ENCODE assay signal across 9 cellular contexts in the genomic region with DNA sequence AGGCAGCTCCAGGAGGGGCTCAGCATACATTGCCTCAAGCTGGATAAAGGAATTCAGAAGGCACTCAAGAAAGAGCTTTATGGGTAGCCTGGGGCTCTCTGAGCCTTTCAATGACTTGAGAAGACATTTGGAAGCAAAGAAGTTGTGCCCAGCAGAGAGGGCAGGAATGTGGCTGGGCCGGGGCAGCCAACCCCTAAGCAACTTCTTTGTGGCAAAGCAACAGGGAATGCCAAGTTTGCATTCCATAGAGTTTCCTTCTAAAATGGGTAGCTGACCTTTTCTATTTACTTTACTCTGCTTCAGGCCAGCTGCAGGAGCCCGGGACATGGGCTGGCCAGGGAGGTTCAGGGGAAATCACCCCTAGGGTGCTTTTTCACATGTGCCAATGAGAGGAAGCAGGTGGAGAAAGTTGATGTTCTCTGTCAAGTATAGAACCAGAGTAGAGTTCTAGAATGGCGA. TPM values are rescaled to one million over a fixed set of nuclear protein-coding genes. Genes with fewer than 3 reads are reported as not detected.
DNase-seq lines count a peak whose midpoint lies in the region; ATAC-seq, FAIRE-seq and TF ChIP-seq lines count a peak whose summit lies in the region.
"Had no signal": no experiment of that assay in that cellular context is flagged by ENCODE, and none has a peak within 500 bp of the region (broad histone marks: within the 10 kb centered on the region; RNA-seq: fewer than 3 reads in every experiment).

No MANE protein-coding gene starts in this region.

- CTCF ChIA-PET in activated B cell treated with CpG ODN at 0.5 μM for 24 hours (lab: Charles Lee) = interaction anchor here (0.7 to 3.1 kb wide), 5 partner anchors 9 to 67 kb away, joined by 3 to 13 read pairs (median 4); no protein-coding TSS in a partner anchor

- peak overlapping the region; percentile 64 for H3K27ac ChIP-seq in skeletal muscle tissue (ENCODE audit: low read depth, low read length)

- ATAC-seq in GM21825 (IDR thresholded peaks at IDR 0.05; ENCODE audit: unreplicated experiment) (peak; percentile 25), activated B cell treated with CpG ODN at 0.5 μM for 24 hours (ENCODE audit: low read depth) (peak; percentile 19)

- H3K4me3 ChIP-seq in skeletal muscle tissue (ENCODE audit: low read length in 3 of 3) = peak overlapping the region in 1 of 3 donors; percentile 35

- POLR2A ChIA-PET in activated B cell treated with CpG ODN at 0.5 μM for 24 hours (lab: Charles Lee) = interaction anchor here (1.1 to 15.6 kb wide), 8 partner anchors 8 to 46 kb away, joined by 3 to 189 read pairs (median 6); partner anchors contain the start of genes CCDC12 and NBEAL2

- H3K4me1 ChIP-seq in skeletal muscle tissue (ENCODE audit: control insufficient read depth in 3 of 3, insufficient read depth in 3 of 3, low read length in 3 of 3) = peaks cover 95 to 97% (median 96%) of the 10 kb centered on the region in 3 donors

- H3K36me3 Mint-ChIP-seq in activated B cell treated with CpG ODN at 0.5 μM for 24 hours (ENCODE audit: low read depth) = peaks cover 26% of the 10 kb centered on the region

- no peaks in the 10 kb centered on the region for H3K9me3 ChIP-seq in skeletal muscle tissue (ENCODE audit: control insufficient read depth in 3 of 3, low read length in 3 of 3)

- peaks cover 4% of the 10 kb centered on the region for H3K9me3 Mint-ChIP-seq in activated B cell treated with CpG ODN at 0.5 μM for 24 hours

- H3K36me3 ChIP-seq in skeletal muscle tissue (ENCODE audit: control insufficient read depth in 3 of 3, insufficient read depth in 3 of 3, low read length in 3 of 3) = no peaks in the 10 kb centered on the region

- TF ChIP-seq CTCF in activated B cell treated with CpG ODN at 0.5 μM for 24 hours (IDR thresholded peaks at IDR 0.05) = no peak
- no peak for TF ChIP-seq CTCF in D721Med (IDR thresholded peaks at IDR 0.05; ENCODE audit: insufficient read depth, missing control alignments)

- H3K4me3 Mint-ChIP-seq in activated B cell treated with CpG ODN at 0.5 μM for 24 hours = peak overlapping the region; percentile 47

- no peaks in the 10 kb centered on the region for H3K27me3 ChIP-seq in skeletal muscle tissue (ENCODE audit: control insufficient read depth in 3 of 3, insufficient read depth in 3 of 3, low read length in 3 of 3)

- peak overlapping the region; percentile 93 for H3K27ac Mint-ChIP-seq in activated B cell treated with CpG ODN at 0.5 μM for 24 hours

- H3K27me3 Mint-ChIP-seq in activated B cell treated with CpG ODN at 0.5 μM for 24 hours = no peaks in the 10 kb centered on the region

- H3K4me1 Mint-ChIP-seq in activated B cell treated with CpG ODN at 0.5 μM for 24 hours = peaks cover 94% of the 10 kb centered on the region

- no peak for FAIRE-seq in D721Med (lab: Jason Lieb, UNC)

- DNase-seq in activated B cell treated with CpG ODN at 0.5 μM for 24 hours = no peak
- peak; percentile 89 for DNase-seq in islet precursor cell
- DNase-seq in HK-2 (ENCODE audit: unreplicated experiment) = no peak
- DNase-seq in DMS53 treated with DMSO at 0.1 percent for 48 hours (lab: John Stamatoyannopoulos, UW; ENCODE audit: unreplicated experiment) = no peak
- no peak for DNase-seq in AML-193 (lab: John Stamatoyannopoulos, UW)
- DNase-seq in D721Med (ENCODE audit: insufficient read length, low spot score) = no peak
- DNase-seq: stimulated activated CD4-positive, alpha-beta T cell treated with anti-CD3 and anti-CD28 coated beads, Interleukin-4, amount 100 ng/mL, for 24 hours had no signal

- intact Hi-C loops in activated B cell treated with CpG ODN at 0.5 μM for 24 hours (cut with micrococcal nuclease) = loop anchor here (1.0 kb wide), 1 partner anchor 41 kb away; no protein-coding TSS in a partner anchor

- peak overlapping the region; percentile 35 to 63 (median 54) for H3K9ac ChIP-seq in skeletal muscle tissue (ENCODE audit: low read depth in 1 of 3, low read length in 3 of 3)

RNA-seq across cellular contexts. Expression of gene CCDC12, which starts 45.6 kb away (rescaled TPM):
- total RNA-seq in activated B cell treated with CpG ODN at 0.5 μM for 24 hours = 93.8 and 98.4 TPM in 2 replicates
- 27.1 TPM for total RNA-seq in skeletal muscle tissue

RNA-seq across cellular contexts. Expression of gene NBEAL2, which starts 48.5 kb away (rescaled TPM):
- total RNA-seq in activated B cell treated with CpG ODN at 0.5 μM for 24 hours = 79.8 and 98.6 TPM in 2 replicates
- 5.2 TPM for total RNA-seq in skeletal muscle tissue

RNA-seq across cellular contexts. Expression of gene PTH1R, which starts 53.5 kb away (rescaled TPM):
- total RNA-seq in activated B cell treated with CpG ODN at 0.5 μM for 24 hours = not detected in 2 replicates
- 9.4 TPM for total RNA-seq in skeletal muscle tissue

Comparison
In these comparisons a context has a peak if more than half of its experiments do, and no peak if none do; other contexts are left out.
1. RNA of gene NBEAL2, which starts 48.5 kb away (total RNA-seq): 79.8 to 98.6 TPM in activated B cell treated with CpG ODN at 0.5 μM for 24 hours; 5.2 TPM in skeletal muscle tissue (single experiment); every median in the first group is over 10 times any median in the second.
2. RNA of gene PTH1R, which starts 53.5 kb away (total RNA-seq): 9.4 TPM in skeletal muscle tissue (single experiment); not detected in activated B cell treated with CpG ODN at 0.5 μM for 24 hours; every median in the first group is over 10 times any median in the second.